ENCODE assay signal across 9 cellular contexts in the genomic region with DNA sequence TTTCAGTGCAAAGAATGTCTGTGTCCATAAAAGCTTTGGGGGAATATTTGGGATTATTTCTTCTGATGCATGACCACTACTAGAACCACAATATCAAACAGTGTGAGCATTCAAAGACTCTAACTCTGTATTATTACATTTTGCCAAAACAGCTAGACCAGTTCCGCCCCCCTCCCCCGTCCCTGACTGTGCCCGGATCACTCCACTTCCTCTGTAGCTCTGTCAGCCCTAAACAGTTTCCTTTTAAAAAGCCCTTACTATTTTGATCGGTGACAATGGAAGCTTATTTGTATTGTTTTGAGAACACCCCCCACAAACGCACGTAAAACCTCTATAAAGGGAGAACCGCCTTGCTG. TPM values are rescaled to one million over a fixed set of nuclear protein-coding genes. Genes with fewer than 3 reads are reported as not detected.
DNase-seq lines count a peak whose midpoint lies in the region; ATAC-seq and TF ChIP-seq lines count a peak whose summit lies in the region.
"Had no signal": no experiment of that assay in that cellular context is flagged by ENCODE, and none has a peak within 500 bp of the region (broad histone marks: within the 10 kb centered on the region; RNA-seq: fewer than 3 reads in every experiment).

No MANE protein-coding gene starts in this region.

- peaks cover 54% of the 10 kb centered on the region for H3K27me3 Mint-ChIP-seq in mesothelial cell of epicardium (ENCODE audit: low read depth)

- no peak for ATAC-seq in GM19351 (IDR thresholded peaks at IDR 0.05; ENCODE audit: unreplicated experiment)
- no peak for ATAC-seq in GM19023 (IDR thresholded peaks at IDR 0.05; ENCODE audit: unreplicated experiment)
- no peak for ATAC-seq in HG03159 (IDR thresholded peaks at IDR 0.05; ENCODE audit: unreplicated experiment)

- 0 out of 2 replicates have a peak, but pooled peaks cover 5% of the 10 kb centered on the region for H3F3A ChIP-seq in PC-9 (ENCODE audit: insufficient read depth, low read depth)

- H3K27ac Mint-ChIP-seq in mesothelial cell of epicardium: peak overlapping the region; percentile 5

- H3K9ac ChIP-seq in colonic mucosa (ENCODE audit: low read depth in 2 of 2, low read length in 2 of 2): peak overlapping the region; percentile 3 to 12

- H2AFZ ChIP-seq in PC-9: peak overlapping the region; percentile 54; the same call in 1 of the 2 replicates

- peaks cover 2% of the 10 kb centered on the region; the same call in 1 of the 2 replicates for H3K27me3 ChIP-seq in GM06990 (replicated peaks; ENCODE audit: control insufficient read depth, insufficient read depth, low read length)
- H3K27me3 ChIP-seq in PC-9 (ENCODE audit: insufficient read depth, low read depth): peaks cover 84% of the 10 kb centered on the region
- H3K27me3 ChIP-seq in colonic mucosa: peaks cover 18% of the 10 kb centered on the region

- no peaks in the 10 kb centered on the region for H4K20me1 ChIP-seq in PC-9 (ENCODE audit: insufficient read depth)

- no peak for TF ChIP-seq CTCF in GM06990 (IDR thresholded peaks at IDR 0.05; ENCODE audit: insufficient read depth, low read length, poor library complexity, severe bottlenecking)
- no peak for TF ChIP-seq CTCF in PC-9 (conservative IDR thresholded peaks at IDR 0.05)
- TF ChIP-seq CTCF in colonic mucosa (IDR thresholded peaks at IDR 0.05): no peak
- no peak for TF ChIP-seq CTCF in mesothelial cell of epicardium (IDR thresholded peaks at IDR 0.05; ENCODE audit: unreplicated experiment)

- no peaks in the 10 kb centered on the region for H3K36me3 Mint-ChIP-seq in mesothelial cell of epicardium

- POLR2A ChIA-PET in PC-9 (lab: Charles Lee; ENCODE audit: unreplicated experiment): interaction anchor here (0.7 kb wide), 1 partner anchor 153 kb away, joined by 8 read pairs; no protein-coding TSS in a partner anchor

- peak overlapping the region; percentile 40 for H3K4me3 ChIP-seq in GM06990 (replicated peaks; ENCODE audit: low read depth, low read length)
- peak overlapping the region; percentile 36; the same call in 1 of the 2 replicates for H3K4me3 ChIP-seq in PC-9
- H3K4me3 ChIP-seq in colonic mucosa: peak overlapping the region; percentile 43

- H3K27ac ChIP-seq in PC-9 (no peak overlapping the region), colonic mucosa (no peak overlapping the region)

- DNase-seq in GM06990 (ENCODE audit: extremely low read depth, insufficient read length) (no peak), PC-9 (no peak), colonic mucosa (peak; percentile 18), mesothelial cell of epicardium (ENCODE audit: low spot score in 2 of 2, unreplicated experiment in 2 of 2) (no peak), RKO (ENCODE audit: low spot score) (no peak)

- no peaks in the 10 kb centered on the region for H3K9me3 Mint-ChIP-seq in mesothelial cell of epicardium

- H3K4me3 Mint-ChIP-seq in mesothelial cell of epicardium: peak overlapping the region; percentile 69

- intact Hi-C loops in PC-9 (cut with micrococcal nuclease; ENCODE audit: unreplicated experiment): no loop called here
- intact Hi-C loops in colonic mucosa (cut with DNase I): no loop called here

- no TSS peak for BruUV-seq in PC-9 (replicated peaks; lab: Mats Ljungman, UMichigan)

- CTCF ChIA-PET in PC-9 (lab: Charles Lee): interaction anchor here (0.6 to 0.7 kb wide), 2 partner anchors 15 to 93 kb away, joined by 3 to 12 read pairs; no protein-coding TSS in a partner anchor

- H3K4me1 Mint-ChIP-seq in mesothelial cell of epicardium: peaks cover 12% of the 10 kb centered on the region

- peak overlapping the region; percentile 61 for H3K4me2 ChIP-seq in PC-9

- H3K36me3 ChIP-seq in GM06990 (ENCODE audit: control insufficient read depth, insufficient read depth, low read length) (no peaks in the 10 kb centered on the region), PC-9 (ENCODE audit: low read depth) (no peaks in the 10 kb centered on the region), colonic mucosa (no peaks in the 10 kb centered on the region)

- no peaks in the 10 kb centered on the region for H3K79me2 ChIP-seq in PC-9 (ENCODE audit: low read depth)

- H3K9me3 ChIP-seq in PC-9 (ENCODE audit: insufficient read depth, low read depth): no peaks in the 10 kb centered on the region
- no peaks in the 10 kb centered on the region for H3K9me3 ChIP-seq in colonic mucosa

- H3K9me2 ChIP-seq in PC-9 (ENCODE audit: insufficient read depth): no peaks in the 10 kb centered on the region

- H3K4me1 ChIP-seq in PC-9 (replicated peaks; ENCODE audit: insufficient read depth): no peaks in the 10 kb centered on the region
- no peaks in the 10 kb centered on the region for H3K4me1 ChIP-seq in colonic mucosa

RNA-seq across cellular contexts. Expression of a gene that starts 36.6 kb away (rescaled TPM):
- total RNA-seq in PC-9 (2021) (12.0 and 15.7 TPM in 2 replicates), colonic mucosa (10 to 100 TPM; 40.1 to 64.2 TPM), mesothelial cell of epicardium (98.9 to 115 TPM (median 106 TPM) in 3 replicates)
- total RNA-seq: NCI-H460 had no signal
